8 cellular contexts compared by ENCODE assay signal in the genomic region with DNA sequence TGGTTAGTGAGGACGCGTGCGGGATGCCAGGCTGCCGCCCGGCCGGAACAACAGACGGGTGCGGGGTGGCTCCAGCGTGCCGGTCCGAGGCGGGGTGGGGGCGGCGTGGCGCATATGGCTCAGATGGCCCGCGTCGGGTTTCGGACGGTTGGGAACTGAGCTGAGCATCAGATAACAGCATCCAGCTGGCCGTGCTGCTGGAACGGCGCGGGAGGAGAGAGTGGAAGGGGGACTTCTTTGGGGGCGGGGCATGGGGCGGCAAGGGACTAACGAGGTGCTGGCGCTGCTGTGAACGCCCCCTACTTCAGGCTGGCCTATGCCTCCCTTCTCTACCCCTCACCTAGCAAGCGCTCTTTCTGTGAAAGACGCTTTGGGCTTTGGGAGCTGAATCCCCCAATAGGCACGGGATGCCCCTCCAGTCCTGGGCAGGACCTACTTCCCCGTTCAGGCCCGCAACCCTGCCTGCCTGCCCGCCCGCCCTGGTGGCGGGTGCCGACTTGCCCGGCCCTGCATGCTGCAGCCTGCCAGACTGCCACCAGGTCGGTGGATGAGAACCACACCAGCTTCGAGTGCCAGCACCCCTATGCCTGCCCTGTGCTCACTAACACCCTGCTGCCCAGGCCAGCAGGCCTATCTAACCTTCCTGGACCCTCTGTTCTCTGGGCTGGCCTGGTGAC. TPM values are rescaled to one million over a fixed set of nuclear protein-coding genes. Genes with fewer than 3 reads are reported as not detected.
DNase-seq lines count a peak whose midpoint lies in the region; ATAC-seq and TF ChIP-seq lines count a peak whose summit lies in the region.

No MANE protein-coding gene starts in this region.

- TF ChIP-seq RAD21 in liver (IDR thresholded peaks at IDR 0.05) = no peak

- H3K27ac ChIP-seq in HUES64 (ENCODE audit: low read depth, low read length) (no peak overlapping the region), liver (ENCODE audit: low read depth in 1 of 2, low read length in 2 of 2) (peak overlapping the region; percentile 59)

- peaks cover 10% of the 10 kb centered on the region for H3K36me3 Mint-ChIP-seq in central memory CD8-positive, alpha-beta T cell (ENCODE audit: insufficient read depth)

- H3K27me3 Mint-ChIP-seq in central memory CD8-positive, alpha-beta T cell = no peaks in the 10 kb centered on the region
- H3K27me3 Mint-ChIP-seq in stimulated activated naive CD8-positive, alpha-beta T cell treated with anti-CD3 and anti-CD28 coated beads, Interleukin-15, amount 100 ng/mL, for 72 hours = peaks cover 22% of the 10 kb centered on the region

- peak; percentile 12 for DNase-seq in A172 (ENCODE audit: low spot score)
- DNase-seq in T-helper 22 cell (ENCODE audit: low read depth) = peak; percentile 52
- peak in 1 of 2 donors; percentile 29 for DNase-seq in central memory CD8-positive, alpha-beta T cell (ENCODE audit: low spot score in 2 of 2)
- peak; percentile 58 to 66 for DNase-seq in stimulated activated naive CD8-positive, alpha-beta T cell treated with anti-CD3 and anti-CD28 coated beads, Interleukin-15, amount 100 ng/mL, for 72 hours
- DNase-seq in posterior vena cava (ENCODE audit: low spot score) = no peak

- no peaks in the 10 kb centered on the region for H3K9me3 ChIP-seq in HUES64 (ENCODE audit: insufficient read depth, low read depth, low read length)
- no peaks in the 10 kb centered on the region for H3K9me3 ChIP-seq in liver (ENCODE audit: control insufficient read depth in 4 of 4, low read length in 3 of 4)

- 11% methylated on average over 41 of the region's 41 CpGs for WGBS in HUES64
- 12% methylated on average over 41 of the region's 41 CpGs for WGBS in liver

- peak; percentile 8 for ATAC-seq in GM18505 (IDR thresholded peaks at IDR 0.05; ENCODE audit: unreplicated experiment)
- peak; percentile 16 for ATAC-seq in central memory CD8-positive, alpha-beta T cell (replicated peaks; ENCODE audit: extremely low read depth, poor library complexity, severe bottlenecking)
- peak; percentile 45 for ATAC-seq in stimulated activated naive CD8-positive, alpha-beta T cell treated with anti-CD3 and anti-CD28 coated beads, Interleukin-15, amount 100 ng/mL, for 72 hours

- H3K27me3 ChIP-seq in HUES64 (ENCODE audit: insufficient read depth, low read length) (peaks cover 34% of the 10 kb centered on the region), liver (ENCODE audit: control insufficient read depth in 4 of 4, insufficient read depth in 4 of 4, low read length in 3 of 4) (no peaks in the 10 kb centered on the region)

- peak; percentile 11 for TF ChIP-seq POLR2A in GM18505 (IDR thresholded peaks at IDR 0.05; ENCODE audit: borderline replicate concordance, extremely low read depth, insufficient read depth, insufficient read length)

- H3K9me3 Mint-ChIP-seq in central memory CD8-positive, alpha-beta T cell = no peaks in the 10 kb centered on the region
- H3K9me3 Mint-ChIP-seq in stimulated activated naive CD8-positive, alpha-beta T cell treated with anti-CD3 and anti-CD28 coated beads, Interleukin-15, amount 100 ng/mL, for 72 hours = no peaks in the 10 kb centered on the region

- H3K36me3 ChIP-seq in HUES64 (ENCODE audit: insufficient read depth, low read length) (no peaks in the 10 kb centered on the region), liver (ENCODE audit: control insufficient read depth in 4 of 4, insufficient read depth in 3 of 4, low read depth in 1 of 4, low read length in 3 of 4) (no peaks in the 10 kb centered on the region)

- H3K4me1 Mint-ChIP-seq in central memory CD8-positive, alpha-beta T cell = peaks cover 29% of the 10 kb centered on the region
- peaks cover 63% of the 10 kb centered on the region for H3K4me1 Mint-ChIP-seq in stimulated activated naive CD8-positive, alpha-beta T cell treated with anti-CD3 and anti-CD28 coated beads, Interleukin-15, amount 100 ng/mL, for 72 hours

- no peak for TF ChIP-seq CTCF in liver (IDR thresholded peaks at IDR 0.05; ENCODE audit: low read depth, low read length, missing input control)

- H3K4me3 Mint-ChIP-seq in central memory CD8-positive, alpha-beta T cell = peak overlapping the region; percentile 86
- H3K4me3 Mint-ChIP-seq in stimulated activated naive CD8-positive, alpha-beta T cell treated with anti-CD3 and anti-CD28 coated beads, Interleukin-15, amount 100 ng/mL, for 72 hours = peak overlapping the region; percentile 84

- intact Hi-C loops in posterior vena cava (cut with DNase I) = loop anchor here in 1 of 2 donors (2.0 to 5.0 kb wide), 2 partner anchors 37 to 104 kb away; no protein-coding TSS in a partner anchor

- H3K4me1 ChIP-seq in HUES64 (ENCODE audit: insufficient read depth, low read length) (peaks cover 11% of the 10 kb centered on the region), liver (ENCODE audit: control insufficient read depth in 4 of 4, insufficient read depth in 4 of 4, low read length in 3 of 4) (peaks cover 0 to 42% (median 8%) of the 10 kb centered on the region in 4 donors)

- H3K4me3 ChIP-seq in HUES64 (ENCODE audit: low read length) (peak overlapping the region; percentile 77), liver (ENCODE audit: low read depth in 1 of 3, low read length in 3 of 3) (peak overlapping the region; percentile 29 to 96 (median 81))

- H3K9ac ChIP-seq in HUES64 (ENCODE audit: low read depth, low read length) (peak overlapping the region; percentile 14; the same call in 1 of the 2 replicates), liver (ENCODE audit: low read depth in 1 of 2, low read length in 2 of 2) (no peak overlapping the region)

- peak overlapping the region; percentile 68 for H3K27ac Mint-ChIP-seq in central memory CD8-positive, alpha-beta T cell (ENCODE audit: low read depth)
- H3K27ac Mint-ChIP-seq in stimulated activated naive CD8-positive, alpha-beta T cell treated with anti-CD3 and anti-CD28 coated beads, Interleukin-15, amount 100 ng/mL, for 72 hours = peak overlapping the region in 1 of 2 donors; percentile 75

TF ChIP-seq in liver, 16 proteins besides CTCF, POLR2A, EP300 and RAD21 (continues in another document):
- TF ChIP-seq, protein P1, sequence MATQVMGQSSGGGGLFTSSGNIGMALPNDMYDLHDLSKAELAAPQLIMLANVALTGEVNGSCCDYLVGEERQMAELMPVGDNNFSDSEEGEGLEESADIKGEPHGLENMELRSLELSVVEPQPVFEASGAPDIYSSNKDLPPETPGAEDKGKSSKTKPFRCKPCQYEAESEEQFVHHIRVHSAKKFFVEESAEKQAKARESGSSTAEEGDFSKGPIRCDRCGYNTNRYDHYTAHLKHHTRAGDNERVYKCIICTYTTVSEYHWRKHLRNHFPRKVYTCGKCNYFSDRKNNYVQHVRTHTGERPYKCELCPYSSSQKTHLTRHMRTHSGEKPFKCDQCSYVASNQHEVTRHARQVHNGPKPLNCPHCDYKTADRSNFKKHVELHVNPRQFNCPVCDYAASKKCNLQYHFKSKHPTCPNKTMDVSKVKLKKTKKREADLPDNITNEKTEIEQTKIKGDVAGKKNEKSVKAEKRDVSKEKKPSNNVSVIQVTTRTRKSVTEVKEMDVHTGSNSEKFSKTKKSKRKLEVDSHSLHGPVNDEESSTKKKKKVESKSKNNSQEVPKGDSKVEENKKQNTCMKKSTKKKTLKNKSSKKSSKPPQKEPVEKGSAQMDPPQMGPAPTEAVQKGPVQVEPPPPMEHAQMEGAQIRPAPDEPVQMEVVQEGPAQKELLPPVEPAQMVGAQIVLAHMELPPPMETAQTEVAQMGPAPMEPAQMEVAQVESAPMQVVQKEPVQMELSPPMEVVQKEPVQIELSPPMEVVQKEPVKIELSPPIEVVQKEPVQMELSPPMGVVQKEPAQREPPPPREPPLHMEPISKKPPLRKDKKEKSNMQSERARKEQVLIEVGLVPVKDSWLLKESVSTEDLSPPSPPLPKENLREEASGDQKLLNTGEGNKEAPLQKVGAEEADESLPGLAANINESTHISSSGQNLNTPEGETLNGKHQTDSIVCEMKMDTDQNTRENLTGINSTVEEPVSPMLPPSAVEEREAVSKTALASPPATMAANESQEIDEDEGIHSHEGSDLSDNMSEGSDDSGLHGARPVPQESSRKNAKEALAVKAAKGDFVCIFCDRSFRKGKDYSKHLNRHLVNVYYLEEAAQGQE (IDR thresholded peaks at IDR 0.05) = no peak
- TF ChIP-seq, protein P2, sequence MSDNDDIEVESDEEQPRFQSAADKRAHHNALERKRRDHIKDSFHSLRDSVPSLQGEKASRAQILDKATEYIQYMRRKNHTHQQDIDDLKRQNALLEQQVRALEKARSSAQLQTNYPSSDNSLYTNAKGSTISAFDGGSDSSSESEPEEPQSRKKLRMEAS (IDR thresholded peaks at IDR 0.05) = no peak
- TF ChIP-seq EGR1 (IDR thresholded peaks at IDR 0.05; ENCODE audit: low read depth in 2 of 2) (no peak), FOXA1 (IDR thresholded peaks at IDR 0.05) (no peak), HNF4A (conservative IDR thresholded peaks at IDR 0.05) (no peak), SP1 (IDR thresholded peaks at IDR 0.05) (no peak), NR2F2 (IDR thresholded peaks at IDR 0.05) (no peak)

RNA-seq across cellular contexts. Expression of a gene that starts 0.5 kb away (rescaled TPM):
- total RNA-seq in A172 (2014; rRNA removed; shearing (Covaris generic)) = 2.8 and 6.4 TPM in 2 replicates
- polyA plus RNA-seq in HUES64 (2013, experiment 1 of 2) = 1.3 TPM
- 2.9 TPM for polyA plus RNA-seq in HUES64 (2013, experiment 2 of 2)
- 1 to 10 TPM in 1 of 2 donors, under 1 TPM in 1; 0.84 to 4.2 TPM for total RNA-seq in liver
- 1 to 10 TPM; 1.2 TPM for polyA plus RNA-seq in liver
- total RNA-seq in posterior vena cava = 1 to 10 TPM; 5.6 to 5.9 TPM

RNA-seq across cellular contexts. Expression of a gene that starts 3.9 kb away (rescaled TPM):
- not detected in 2 replicates for total RNA-seq in A172 (2014; rRNA removed; shearing (Covaris generic))
- not detected for polyA plus RNA-seq in HUES64 (2013, experiment 1 of 2)
- not detected for polyA plus RNA-seq in HUES64 (2013, experiment 2 of 2)
- not detected for total RNA-seq in liver
- polyA plus RNA-seq in liver = not detected
- under 1 TPM; 0.29 to 0.46 TPM for total RNA-seq in posterior vena cava

RNA-seq across cellular contexts. Expression of a gene that starts 10.2 kb away (rescaled TPM):
- total RNA-seq in A172 (2014; rRNA removed; shearing (Covaris generic)) = 13.1 and 19.7 TPM in 2 replicates
- polyA plus RNA-seq in HUES64 (2013, experiment 1 of 2) = 0.40 TPM
- polyA plus RNA-seq in HUES64 (2013, experiment 2 of 2) = 0.76 TPM
- 10 to 100 TPM; 15.8 to 29.5 TPM for total RNA-seq in liver
- 10 to 100 TPM; 14.6 TPM for polyA plus RNA-seq in liver
- 10 to 100 TPM; 32.1 to 56.9 TPM for total RNA-seq in posterior vena cava

RNA-seq across cellular contexts. Expression of a gene that starts 17.3 kb away (rescaled TPM):
- 26.6 and 31.0 TPM in 2 replicates for total RNA-seq in A172 (2014; rRNA removed; shearing (Covaris generic))
- 24.4 TPM for polyA plus RNA-seq in HUES64 (2013, experiment 1 of 2)
- 22.1 TPM for polyA plus RNA-seq in HUES64 (2013, experiment 2 of 2)
- total RNA-seq in liver (10 to 100 TPM; 22.9 to 32.3 TPM), posterior vena cava (10 to 100 TPM; 31.5 to 33.3 TPM)
- polyA plus RNA-seq in liver = 10 to 100 TPM in 1 of 2 donors, 1 to 10 TPM in 1; 6.6 to 13.2 TPM

RNA-seq across cellular contexts. Expression of a gene that starts 52.8 kb away (rescaled TPM):
- 12.8 and 16.1 TPM in 2 replicates for total RNA-seq in A172 (2014; rRNA removed; shearing (Covaris generic))
- 18.4 TPM for polyA plus RNA-seq in HUES64 (2013, experiment 1 of 2)
- 19.6 TPM for polyA plus RNA-seq in HUES64 (2013, experiment 2 of 2)
- 1 to 10 TPM in 1 of 2 donors, under 1 TPM in 1; 0.42 to 7.9 TPM for total RNA-seq in liver
- under 1 TPM; 0.47 to 0.81 TPM for polyA plus RNA-seq in liver
- total RNA-seq in posterior vena cava = 1 to 10 TPM; 1.5 to 2.2 TPM
